ENCODE assay signal across 2 cellular contexts in the genomic region with DNA sequence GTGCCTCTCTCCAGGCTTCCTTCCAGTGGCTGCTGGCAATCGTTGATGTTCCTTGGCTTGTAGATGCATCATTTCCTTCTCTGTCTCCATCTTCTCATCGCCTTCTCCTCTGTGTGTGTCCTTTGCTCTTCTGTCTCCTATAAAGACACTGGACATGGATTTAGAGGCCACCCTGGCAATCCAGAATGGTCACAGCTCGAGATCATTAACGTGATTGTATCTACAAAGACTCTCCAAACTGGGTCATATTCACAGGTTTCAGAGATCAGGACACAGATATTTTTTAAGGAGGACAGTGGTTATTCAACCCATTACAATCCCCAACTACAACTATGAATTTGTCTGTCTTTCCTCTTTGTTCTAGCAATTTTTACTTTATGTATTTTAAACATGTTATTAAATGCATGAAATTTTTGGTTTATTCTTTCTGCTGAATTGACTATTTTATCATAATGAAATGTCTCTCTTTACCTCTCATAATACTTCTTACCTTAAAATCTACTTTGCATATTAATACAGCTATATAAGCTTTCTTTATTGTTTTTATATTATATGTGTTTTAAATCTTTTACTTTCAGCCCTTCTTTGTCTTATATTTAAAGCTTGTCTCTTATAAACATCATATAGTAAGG.
TF ChIP-seq lines count a peak whose summit lies in the region.

No MANE protein-coding gene starts in this region.

TF ChIP-seq in HepG2, 621 proteins besides CTCF, POLR2A, EP300 and RAD21:
- TF ChIP-seq ASH2L (IDR thresholded peaks at IDR 0.05; ENCODE audit: insufficient read length, low read depth, low read length) = no peak
- TF ChIP-seq MAFK (conservative IDR thresholded peaks at IDR 0.05 in 1 of 2, IDR thresholded peaks at IDR 0.05 in 1 of 2; ENCODE audit: low read length in 2 of 2) = peak; percentile 22 to 63; a peak in 3 of 4 replicates

TF ChIP-seq in H1, 55 proteins besides CTCF, POLR2A, EP300 and RAD21:
- TF ChIP-seq ZNF274 (IDR thresholded peaks at IDR 0.05; ENCODE audit: borderline replicate concordance, extremely low read depth, low read length) (no peak), KDM4A (IDR thresholded peaks at IDR 0.05; ENCODE audit: low read depth, low read length, severe bottlenecking) (no peak), SUZ12 (IDR thresholded peaks at IDR 0.05; ENCODE audit: low read length) (no peak), SAP30 (IDR thresholded peaks at IDR 0.05; ENCODE audit: insufficient read depth, insufficient replicate concordance, low read length) (no peak), BCL11A (IDR thresholded peaks at IDR 0.05; ENCODE audit: low read depth in 2 of 2, low read length in 2 of 2) (no peak), TAF7 (optimal IDR thresholded peaks at IDR 0.05; ENCODE audit: borderline replicate concordance, low read depth, low read length) (no peak), SIRT6 (IDR thresholded peaks at IDR 0.05; ENCODE audit: low read length) (no peak), CHD1 (IDR thresholded peaks at IDR 0.05; ENCODE audit: low read depth, low read length) (no peak), JUN (IDR thresholded peaks at IDR 0.05; ENCODE audit: low read depth, low read length) (no peak), NANOG (IDR thresholded peaks at IDR 0.05; ENCODE audit: insufficient read depth, low read depth, low read length, poor library complexity, severe bottlenecking) (no peak), ASH2L (IDR thresholded peaks at IDR 0.05; ENCODE audit: low read length) (no peak), HDAC2 (IDR thresholded peaks at IDR 0.05; ENCODE audit: borderline replicate concordance in 1 of 2, low read depth in 2 of 2, low read length in 2 of 2) (no peak), FOSL1 (IDR thresholded peaks at IDR 0.05; ENCODE audit: insufficient read depth, low read depth, low read length) (no peak)
